In genomic region chr1:171142451-171143121, GRCh38 we compare ENCODE assay signal across 9 cellular contexts. TPM values are rescaled to one million over a fixed set of nuclear protein-coding genes. Genes with fewer than 3 reads are reported as not detected.
DNase-seq lines count a peak whose midpoint lies in the region; ATAC-seq and TF ChIP-seq lines count a peak whose summit lies in the region.
"Had no signal": no experiment of that assay in that cellular context is flagged by ENCODE, and none has a peak within 500 bp of the region (broad histone marks: within the 10 kb centered on the region; RNA-seq: fewer than 3 reads in every experiment).

No MANE protein-coding gene starts in this region.

- DNase-seq in MG63 (peak; percentile 55), astrocyte of the hippocampus (ENCODE audit: low read depth, low spot score) (peak; percentile 91), left lobe of liver (ENCODE audit: low spot score) (peak; percentile 63), thyroid gland (no peak), OCI-M1 (lab: John Stamatoyannopoulos, UW) (no peak), COR-L47 (lab: John Stamatoyannopoulos, UW) (no peak)
- DNase-seq: SIG-M5 had no signal

- H3K27me3 ChIP-seq in MG63 (no peaks in the 10 kb centered on the region), thyroid gland (no peaks in the 10 kb centered on the region)

- intact Hi-C loops in thyroid gland (cut with DNase I) = no loop called here

- no peak overlapping the region for H3K4me3 ChIP-seq in MG63
- no peak overlapping the region for H3K4me3 ChIP-seq in thyroid gland (replicated peaks in 1 of 3)

- no peak for TF ChIP-seq POLR2A in thyroid gland (IDR thresholded peaks at IDR 0.05)

- ATAC-seq in left lobe of liver (peak; percentile 74), GM21447 (IDR thresholded peaks at IDR 0.05; ENCODE audit: unreplicated experiment) (no peak), HG03439 (IDR thresholded peaks at IDR 0.05; ENCODE audit: unreplicated experiment) (no peak)

- H3K4me1 ChIP-seq in thyroid gland = peaks cover 0 to 26% of the 10 kb centered on the region in 2 donors

- no peaks in the 10 kb centered on the region for H3K36me3 ChIP-seq in MG63
- no peaks in the 10 kb centered on the region for H3K36me3 ChIP-seq in thyroid gland

- H3K9me3 ChIP-seq in MG63 (no peaks in the 10 kb centered on the region), thyroid gland (no peaks in the 10 kb centered on the region)

- no peak for TF ChIP-seq CTCF in thyroid gland (IDR thresholded peaks at IDR 0.05)

- peak overlapping the region; percentile 38 to 84 (median 83) for H3K27ac ChIP-seq in thyroid gland

- WGBS in thyroid gland, 2 donors = 41 to 63% methylated on average over 7 of the region's 7 CpGs

RNA-seq across cellular contexts. Expression of gene FMO2, which starts 42.5 kb away (rescaled TPM):
- total RNA-seq in MG63 (2014; rRNA removed; shearing (Covaris generic); ENCODE audit: low replicate concordance) = not detected in 2 replicates
- total RNA-seq in left lobe of liver (8.1 TPM), thyroid gland (100 to 1,000 TPM in 1 of 4 donors, 10 to 100 TPM in 3; 13.8 to 128 (median 14.5) TPM)

RNA-seq across cellular contexts. Expression of gene FMO3, which starts 51.9 kb away (rescaled TPM):
- total RNA-seq in MG63 (2014; rRNA removed; shearing (Covaris generic); ENCODE audit: low replicate concordance) = not detected in 2 replicates
- 360 TPM for total RNA-seq in left lobe of liver
- total RNA-seq in thyroid gland = 1 to 10 TPM in 3 of 4 donors, under 1 TPM in 1; 0.39 to 9.1 (median 1.5) TPM

Comparison
In these comparisons a context has a peak if more than half of its experiments do, and no peak if none do; other contexts are left out.
1. DNase-seq: peak in MG63 (single experiment), astrocyte of the hippocampus (single experiment) and left lobe of liver (single experiment); none in thyroid gland (0 of 2), OCI-M1 (single experiment) and COR-L47 (single experiment).
2. RNA of gene FMO3, which starts 51.9 kb away (total RNA-seq): 360 TPM in left lobe of liver (single experiment); 0.39 to 9.1 TPM in thyroid gland and not detected in MG63; every median in the first group is over 10 times any median in the second.